Comparison of ENCODE assay signal across 20 cellular contexts in genomic region chr2:28219736-28220364, GRCh38.
A peak's percentile ranks its signal among the peaks of the same experiment; 100 is the strongest.
DNase-seq lines count a peak whose midpoint lies in the region; ATAC-seq and TF ChIP-seq lines count a peak whose summit lies in the region.
"Had no signal": no experiment of that assay in that cellular context is flagged by ENCODE, and none has a peak within 500 bp of the region (broad histone marks: within the 10 kb centered on the region; RNA-seq: fewer than 3 reads in every experiment).

No MANE protein-coding gene starts in this region.

- 89% methylated on average over 13 of the region's 13 CpGs for WGBS in mammary epithelial cell (ENCODE audit: low coverage, missing lambda C conversion rate)

- in situ Hi-C loops in mammary epithelial cell (cut with MboI; ENCODE audit: low sequenced_read_pairs in 2 of 2): no loop called here

- H3K27ac Mint-ChIP-seq in MCF 10A (ENCODE audit: low read depth, unreplicated experiment) (peak overlapping the region; percentile 23), T-cell (no peak overlapping the region)
- H3K27ac Mint-ChIP-seq: HFFc6 had no signal

- CTCF ChIA-PET in MCF 10A (lab: Yijun Ruan, JAX) (interaction anchor here (0.7 to 1.3 kb wide), 3 partner anchors 12 to 423 kb away, joined by 3 to 4 read pairs (median 3); no protein-coding TSS in a partner anchor), mammary epithelial cell (lab: Charles Lee; ENCODE audit: low non-redundant PET) (no interaction called here), T-cell (lab: Charles Lee) (interaction anchor here (0.6 to 0.7 kb wide), 2 partner anchors 31 kb away, joined by 3 read pairs; no protein-coding TSS in a partner anchor)

- H2AFZ ChIP-seq in mammary epithelial cell (ENCODE audit: low read depth, low read length): no peak overlapping the region

- H3K9me3 Mint-ChIP-seq in MCF 10A (ENCODE audit: unreplicated experiment) (no peaks in the 10 kb centered on the region), T-cell (no peaks in the 10 kb centered on the region)
- H3K9me3 Mint-ChIP-seq: HFFc6 had no signal

- no peak for DNase-seq in MCF 10A (ENCODE audit: unreplicated experiment)
- DNase-seq in mammary epithelial cell: no peak
- DNase-seq in Jurkat, Clone E6-1 (ENCODE audit: low read depth, low spot score): peak; percentile 23
- peak; percentile 50 for DNase-seq in left kidney (ENCODE audit: low read depth, low spot score)
- no peak for DNase-seq in T-cell
- no peak for DNase-seq in NCI-H2081 (lab: John Stamatoyannopoulos, UW)
- DNase-seq: BE2C, H7, HFFc6, NCI-H1105, NCI-H146, NCI-H2029, NCI-H2171 treated with DMSO at 0.1 percent for 48 hours, NCI-H526, Peyer's patch had no signal

- H3K4me3 Mint-ChIP-seq in MCF 10A (ENCODE audit: unreplicated experiment): no peak overlapping the region
- H3K4me3 Mint-ChIP-seq in T-cell: no peak overlapping the region
- H3K4me3 Mint-ChIP-seq: HFFc6 had no signal

- no peaks in the 10 kb centered on the region for H3K9me3 ChIP-seq in mammary epithelial cell (replicated peaks; ENCODE audit: insufficient read depth, low read length)
- H3K9me3 ChIP-seq: A549, BE2C, Peyer's patch had no signal

- ATAC-seq in GM19463 (IDR thresholded peaks at IDR 0.05; ENCODE audit: unreplicated experiment) (no peak), T-cell (replicated peaks in 1 of 4) (no peak)
- ATAC-seq: A549 had no signal

- H3K27ac ChIP-seq in mammary epithelial cell (ENCODE audit: insufficient read depth, low read depth, low read length): no peak overlapping the region
- H3K27ac ChIP-seq in temporal lobe (ENCODE audit: low read depth, low read length): peak overlapping the region; percentile 44
- H3K27ac ChIP-seq: HL-60, KMS-11, Peyer's patch had no signal

- intact Hi-C loops in MCF 10A (cut with micrococcal nuclease) (no loop called here), mammary epithelial cell (cut with micrococcal nuclease) (no loop called here)

- H3K4me1 ChIP-seq in mammary epithelial cell (ENCODE audit: insufficient read depth, low read length): peaks cover 8% of the 10 kb centered on the region

- no peaks in the 10 kb centered on the region for H3K36me3 Mint-ChIP-seq in MCF 10A (ENCODE audit: insufficient read depth, unreplicated experiment)
- H3K36me3 Mint-ChIP-seq in T-cell: peaks cover 8% of the 10 kb centered on the region

- TF ChIP-seq CTCF in MCF 10A (IDR thresholded peaks at IDR 0.05; ENCODE audit: unreplicated experiment) (no peak), mammary epithelial cell (conservative IDR thresholded peaks at IDR 0.05 in 1 of 2, IDR thresholded peaks at IDR 0.05 in 1 of 2; ENCODE audit: extremely low read depth in 1 of 2, insufficient read depth in 1 of 2, low read depth in 1 of 2, low read length in 2 of 2) (no peak)

- dilution Hi-C loops in mammary epithelial cell (cut with HindIII; ENCODE audit: low sequenced_read_pairs): no loop called here

- no peaks in the 10 kb centered on the region for H3K79me2 ChIP-seq in mammary epithelial cell (ENCODE audit: insufficient read depth, low read length)

- no peaks in the 10 kb centered on the region for H3K27me3 Mint-ChIP-seq in MCF 10A (ENCODE audit: insufficient read depth, unreplicated experiment)
- H3K27me3 Mint-ChIP-seq in T-cell: no peaks in the 10 kb centered on the region

- peaks cover 15% of the 10 kb centered on the region for H3K4me1 Mint-ChIP-seq in MCF 10A (ENCODE audit: insufficient read depth, unreplicated experiment)
- peaks cover 0 to 22% (median 0%) of the 10 kb centered on the region in 3 donors for H3K4me1 Mint-ChIP-seq in T-cell

- no peak overlapping the region for H3K9ac ChIP-seq in mammary epithelial cell (ENCODE audit: insufficient read depth, low read length)
- H3K9ac ChIP-seq: KMS-11 had no signal

- no TSS peak for BruUV-seq in MCF 10A (replicated peaks; lab: Mats Ljungman, UMichigan)
- BruUV-seq in mammary epithelial cell (replicated peaks; lab: Mats Ljungman, UMichigan): no TSS peak

- POLR2A ChIA-PET in MCF 10A (lab: Yijun Ruan, JAX): interaction anchor here (1.0 to 2.1 kb wide), 3 partner anchors 10 to 56 kb away, joined by 3 to 6 read pairs (median 4); no protein-coding TSS in a partner anchor
- POLR2A ChIA-PET in T-cell (lab: Charles Lee): interaction anchor here (0.5 to 0.7 kb wide), 2 partner anchors 31 to 339 kb away, joined by 3 read pairs; no protein-coding TSS in a partner anchor

- H3K36me3 ChIP-seq in mammary epithelial cell (ENCODE audit: insufficient read depth, low read length): no peaks in the 10 kb centered on the region
- H3K36me3 ChIP-seq: BE2C, Peyer's patch had no signal

- H3K27me3 ChIP-seq in mammary epithelial cell (ENCODE audit: insufficient read depth, low read length): no peaks in the 10 kb centered on the region
- H3K27me3 ChIP-seq: BE2C, Peyer's patch had no signal

- H3K4me3 ChIP-seq in mammary epithelial cell (replicated peaks in 1 of 3; ENCODE audit: insufficient read depth in 1 of 3, low read depth in 2 of 3, low read length in 3 of 3): no peak overlapping the region
- no peak overlapping the region for H3K4me3 ChIP-seq in Jurkat, Clone E6-1 (ENCODE audit: low read length)
- H3K4me3 ChIP-seq: A549, Peyer's patch had no signal

- no peak overlapping the region for H3K4me2 ChIP-seq in mammary epithelial cell (ENCODE audit: insufficient read depth, low read depth, low read length)
- H3K4me2 ChIP-seq: A549, KMS-11 had no signal

- H4K20me1 ChIP-seq in mammary epithelial cell (ENCODE audit: insufficient read depth, low read length): no peaks in the 10 kb centered on the region

Comparison
In these comparisons a context has a peak if more than half of its experiments do, and no peak if none do; other contexts are left out.
1. DNase-seq: peak in Jurkat, Clone E6-1 (single experiment) and left kidney (single experiment); none in MCF 10A (single experiment), mammary epithelial cell (single experiment), T-cell (0 of 34) and NCI-H2081 (0 of 2).